Comparison of ENCODE assay signal across 8 cellular contexts in genomic region chr9:73683862-73684591, GRCh38.
A peak's percentile ranks its signal among the peaks of the same experiment; 100 is the strongest.
DNase-seq lines count a peak whose midpoint lies in the region; ATAC-seq and TF ChIP-seq lines count a peak whose summit lies in the region.

No MANE protein-coding gene starts in this region.

- no peak overlapping the region for H3K4me3 Mint-ChIP-seq in stimulated activated naive B cell treated with anti-CD40 and anti-IgM and Interleukin-4, amounts not matched to agents 10 μg/mL and 1 μg/mL and 100 μg/mL, for 72 hours

- H3K4me1 Mint-ChIP-seq in stimulated activated naive B cell treated with anti-CD40 and anti-IgM and Interleukin-4, amounts not matched to agents 10 μg/mL and 1 μg/mL and 100 μg/mL, for 72 hours: no peaks in the 10 kb centered on the region

- H3K4me1 ChIP-seq in upper lobe of right lung: no peaks in the 10 kb centered on the region

- peak; percentile 53 for ATAC-seq in GM21723 (IDR thresholded peaks at IDR 0.05; ENCODE audit: unreplicated experiment)
- peak; percentile 71 for ATAC-seq in esophagus mucosa
- no peak for ATAC-seq in upper lobe of right lung
- no peak for ATAC-seq in stimulated activated naive B cell treated with anti-CD40 and anti-IgM and Interleukin-4, amounts not matched to agents 10 μg/mL and 1 μg/mL and 100 μg/mL, for 72 hours (replicated peaks)

- H3K4me3 ChIP-seq in upper lobe of right lung: no peak overlapping the region

- no peak overlapping the region for H3K27ac Mint-ChIP-seq in stimulated activated naive B cell treated with anti-CD40 and anti-IgM and Interleukin-4, amounts not matched to agents 10 μg/mL and 1 μg/mL and 100 μg/mL, for 72 hours

- H3K36me3 ChIP-seq in upper lobe of right lung: no peaks in the 10 kb centered on the region

- no peaks in the 10 kb centered on the region for H3K27me3 ChIP-seq in upper lobe of right lung

- no peaks in the 10 kb centered on the region for H3K27me3 Mint-ChIP-seq in stimulated activated naive B cell treated with anti-CD40 and anti-IgM and Interleukin-4, amounts not matched to agents 10 μg/mL and 1 μg/mL and 100 μg/mL, for 72 hours

- DNase-seq in DMS153 (lab: John Stamatoyannopoulos, UW): peak; percentile 47
- peak; percentile 1 for DNase-seq in NCI-H526 treated with DMSO at 0.1 percent for 48 hours (lab: John Stamatoyannopoulos, UW)
- no peak for DNase-seq in upper lobe of right lung
- no peak for DNase-seq in NOMO-1 (lab: John Stamatoyannopoulos, UW; ENCODE audit: unreplicated experiment in 2 of 2)
- no peak for DNase-seq in NCI-H187 treated with DMSO at 0.1 percent for 48 hours (lab: John Stamatoyannopoulos, UW)
- DNase-seq in stimulated activated naive B cell treated with anti-CD40 and anti-IgM and Interleukin-4, amounts not matched to agents 10 μg/mL and 1 μg/mL and 100 μg/mL, for 72 hours: no peak

- no peaks in the 10 kb centered on the region for H3K36me3 Mint-ChIP-seq in stimulated activated naive B cell treated with anti-CD40 and anti-IgM and Interleukin-4, amounts not matched to agents 10 μg/mL and 1 μg/mL and 100 μg/mL, for 72 hours

- H3K9me3 Mint-ChIP-seq in stimulated activated naive B cell treated with anti-CD40 and anti-IgM and Interleukin-4, amounts not matched to agents 10 μg/mL and 1 μg/mL and 100 μg/mL, for 72 hours: peaks cover 4 to 5% of the 10 kb centered on the region in 2 donors

- TF ChIP-seq CTCF in upper lobe of right lung (IDR thresholded peaks at IDR 0.05): peak; percentile 23

- no peaks in the 10 kb centered on the region for H3K9me3 ChIP-seq in upper lobe of right lung

- intact Hi-C loops in upper lobe of right lung (cut with DNase I): no loop called here

- no peak overlapping the region for H3K27ac ChIP-seq in upper lobe of right lung

Comparison
In these comparisons a context has a peak if more than half of its experiments do, and no peak if none do; other contexts are left out.
1. DNase-seq: peak in DMS153 (single experiment) and NCI-H526 treated with DMSO at 0.1 percent for 48 hours (single experiment); none in upper lobe of right lung (single experiment), NOMO-1 (0 of 2), NCI-H187 treated with DMSO at 0.1 percent for 48 hours (single experiment) and stimulated activated naive B cell treated with anti-CD40 and anti-IgM and Interleukin-4, amounts not matched to agents 10 μg/mL and 1 μg/mL and 100 μg/mL, for 72 hours (single experiment).
2. ATAC-seq: peak in GM21723 (single experiment) and esophagus mucosa (single experiment); none in upper lobe of right lung (single experiment) and stimulated activated naive B cell treated with anti-CD40 and anti-IgM and Interleukin-4, amounts not matched to agents 10 μg/mL and 1 μg/mL and 100 μg/mL, for 72 hours (0 of 2).